21 cellular contexts compared by ENCODE assay signal in the genomic region with DNA sequence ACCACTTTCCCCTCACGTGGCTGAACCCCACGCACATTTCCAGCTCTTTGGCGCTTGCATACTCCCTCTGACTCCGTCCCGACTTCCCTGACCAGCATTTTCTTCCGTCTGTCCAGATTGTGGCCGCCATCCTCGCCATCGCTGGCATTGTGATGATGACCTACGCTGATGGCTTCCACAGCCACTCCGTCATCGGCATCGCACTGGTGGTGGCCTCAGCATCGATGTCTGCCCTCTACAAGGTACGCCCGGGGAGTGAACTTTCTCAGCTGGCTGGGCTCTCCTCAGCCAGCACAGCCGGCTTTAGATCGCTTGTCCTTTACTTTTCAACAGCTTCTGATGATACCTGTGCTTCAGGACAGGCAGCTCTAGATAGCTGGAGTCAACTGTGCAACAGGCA. TPM values are rescaled to one million over a fixed set of nuclear protein-coding genes. Genes with fewer than 3 reads are reported as not detected.
A peak's percentile ranks its signal among the peaks of the same experiment; 100 is the strongest.
DNase-seq lines count a peak whose midpoint lies in the region; ATAC-seq and TF ChIP-seq lines count a peak whose summit lies in the region.
"Had no signal": no experiment of that assay in that cellular context is flagged by ENCODE, and none has a peak within 500 bp of the region (broad histone marks: within the 10 kb centered on the region; RNA-seq: fewer than 3 reads in every experiment).

No MANE protein-coding gene starts in this region.

- no peak for TF ChIP-seq CTCF in esophagus squamous epithelium (IDR thresholded peaks at IDR 0.05)
- TF ChIP-seq CTCF in dorsolateral prefrontal cortex (IDR thresholded peaks at IDR 0.05 in 54 of 56, conservative IDR thresholded peaks at IDR 0.05 in 2 of 56; ENCODE audit: low read depth in 1 of 56, partially characterized antibody in 56 of 56): no peak

- H3K9me3 Mint-ChIP-seq in stimulated activated naive CD8-positive, alpha-beta T cell treated with anti-CD3 and anti-CD28 coated beads, Interleukin-15, Interleukin-2, amounts not matched to agents 100 ng/mL and 50 ng/mL, for 24 hours: peaks cover 3% of the 10 kb centered on the region
- H3K9me3 Mint-ChIP-seq in T-cell: no peaks in the 10 kb centered on the region
- peaks cover 0 to 7% of the 10 kb centered on the region in 2 donors for H3K9me3 Mint-ChIP-seq in effector memory CD8-positive, alpha-beta T cell
- H3K9me3 Mint-ChIP-seq in stimulated activated naive CD8-positive, alpha-beta T cell treated with anti-CD3 and anti-CD28 coated beads, Interleukin-15, amount 100 ng/mL, for 72 hours: peaks cover 0 to 7% of the 10 kb centered on the region in 2 donors

- no peak for DNase-seq in stimulated activated naive CD8-positive, alpha-beta T cell treated with anti-CD3 and anti-CD28 coated beads, Interleukin-15, Interleukin-2, amounts not matched to agents 100 U/mL and 50 U/mL, for 24 hours
- DNase-seq in T-cell (no peak), esophagus squamous epithelium (lab: John Stamatoyannopoulos, UW) (no peak), dorsolateral prefrontal cortex (no peak), NCI-H2107 (lab: John Stamatoyannopoulos, UW) (no peak)
- no peak for DNase-seq in effector memory CD8-positive, alpha-beta T cell
- no peak for DNase-seq in stimulated activated naive CD8-positive, alpha-beta T cell treated with anti-CD3 and anti-CD28 coated beads, Interleukin-15, amount 100 ng/mL, for 72 hours
- DNase-seq: DMS153, GF-D8, GM23248, HCEC 1CT, IMR-90, NCI-H1436, NCI-H2029 treated with DMSO at 0.1 percent for 48 hours, NCI-H2171 treated with DMSO at 0.1 percent for 48 hours, NCI-H446, Peyer's patch had no signal

- no peaks in the 10 kb centered on the region for H3K36me3 ChIP-seq in esophagus squamous epithelium
- H3K36me3 ChIP-seq: BLaER1 treated with 17β-estradiol and CSF1 and Interleukin-3, amounts not matched to agents 10 nM and 100 nM; Peyer's patch had no signal

- H3K27ac Mint-ChIP-seq in stimulated activated naive CD8-positive, alpha-beta T cell treated with anti-CD3 and anti-CD28 coated beads, Interleukin-15, Interleukin-2, amounts not matched to agents 100 ng/mL and 50 ng/mL, for 24 hours: peak overlapping the region; percentile 91
- peak overlapping the region; percentile 48 to 99 for H3K27ac Mint-ChIP-seq in T-cell
- peak overlapping the region; percentile 96 for H3K27ac Mint-ChIP-seq in effector memory CD8-positive, alpha-beta T cell
- H3K27ac Mint-ChIP-seq in stimulated activated naive CD8-positive, alpha-beta T cell treated with anti-CD3 and anti-CD28 coated beads, Interleukin-15, amount 100 ng/mL, for 72 hours: peak overlapping the region; percentile 47 to 86

- no peak overlapping the region for H3K27ac ChIP-seq in esophagus squamous epithelium
- H3K27ac ChIP-seq in dorsolateral prefrontal cortex: no peak overlapping the region
- H3K27ac ChIP-seq: BLaER1 treated with 17β-estradiol and CSF1 and Interleukin-3, amounts not matched to agents 10 nM and 100 nM; GM23248; HL-60 had no signal

- CTCF ChIA-PET in T-cell (lab: Charles Lee): no interaction called here

- intact Hi-C loops in esophagus squamous epithelium (cut with DNase I): no loop called here
- intact Hi-C loops in dorsolateral prefrontal cortex (cut with DNase I): loop anchor here in 1 of 2 donors (10.0 kb wide), 1 partner anchor 162 kb away; no protein-coding TSS in a partner anchor

- no peaks in the 10 kb centered on the region for H3K9me3 ChIP-seq in esophagus squamous epithelium
- H3K9me3 ChIP-seq: BLaER1 treated with 17β-estradiol and CSF1 and Interleukin-3, amounts not matched to agents 10 nM and 100 nM; Peyer's patch had no signal

- ATAC-seq in stimulated activated naive CD8-positive, alpha-beta T cell treated with anti-CD3 and anti-CD28 coated beads, Interleukin-15, Interleukin-2, amounts not matched to agents 100 U/mL and 50 U/mL, for 24 hours: no peak
- no peak for ATAC-seq in T-cell (replicated peaks in 1 of 4)
- ATAC-seq in effector memory CD8-positive, alpha-beta T cell (replicated peaks): no peak
- ATAC-seq in stimulated activated naive CD8-positive, alpha-beta T cell treated with anti-CD3 and anti-CD28 coated beads, Interleukin-15, amount 100 ng/mL, for 72 hours: no peak
- ATAC-seq: Right ventricle myocardium inferior had no signal

- H3K4me3 ChIP-seq in esophagus squamous epithelium (no peak overlapping the region), dorsolateral prefrontal cortex (no peak overlapping the region)
- H3K4me3 ChIP-seq: BLaER1 treated with 17β-estradiol and CSF1 and Interleukin-3, amounts not matched to agents 10 nM and 100 nM; GM23248; Peyer's patch had no signal

- peak overlapping the region; percentile 74 for H3K4me3 Mint-ChIP-seq in stimulated activated naive CD8-positive, alpha-beta T cell treated with anti-CD3 and anti-CD28 coated beads, Interleukin-15, Interleukin-2, amounts not matched to agents 100 ng/mL and 50 ng/mL, for 24 hours
- H3K4me3 Mint-ChIP-seq in T-cell: no peak overlapping the region
- peak overlapping the region in 1 of 2 donors; percentile 65 for H3K4me3 Mint-ChIP-seq in effector memory CD8-positive, alpha-beta T cell
- H3K4me3 Mint-ChIP-seq in stimulated activated naive CD8-positive, alpha-beta T cell treated with anti-CD3 and anti-CD28 coated beads, Interleukin-15, amount 100 ng/mL, for 72 hours: peak overlapping the region in 1 of 2 donors; percentile 50

- WGBS in esophagus squamous epithelium, 2 donors: 91 to 94% methylated on average over 17 to 18 of the region's 18 CpGs

- peaks cover 0 to 30% (median 0%) of the 10 kb centered on the region in 4 donors for H3K27me3 ChIP-seq in esophagus squamous epithelium
- no peaks in the 10 kb centered on the region for H3K27me3 ChIP-seq in dorsolateral prefrontal cortex
- H3K27me3 ChIP-seq: BLaER1 treated with 17β-estradiol and CSF1 and Interleukin-3, amounts not matched to agents 10 nM and 100 nM; Peyer's patch had no signal

- POLR2A ChIA-PET in T-cell (lab: Charles Lee): no interaction called here

- no peaks in the 10 kb centered on the region for H3K36me3 Mint-ChIP-seq in stimulated activated naive CD8-positive, alpha-beta T cell treated with anti-CD3 and anti-CD28 coated beads, Interleukin-15, Interleukin-2, amounts not matched to agents 100 ng/mL and 50 ng/mL, for 24 hours (ENCODE audit: low read depth)
- no peaks in the 10 kb centered on the region for H3K36me3 Mint-ChIP-seq in T-cell
- H3K36me3 Mint-ChIP-seq in effector memory CD8-positive, alpha-beta T cell (ENCODE audit: insufficient read depth): peaks cover 6% of the 10 kb centered on the region

- peaks cover 72% of the 10 kb centered on the region for H3K4me1 Mint-ChIP-seq in stimulated activated naive CD8-positive, alpha-beta T cell treated with anti-CD3 and anti-CD28 coated beads, Interleukin-15, Interleukin-2, amounts not matched to agents 100 ng/mL and 50 ng/mL, for 24 hours (ENCODE audit: low read depth)
- peaks cover 0 to 86% (median 16%) of the 10 kb centered on the region in 3 donors for H3K4me1 Mint-ChIP-seq in T-cell
- H3K4me1 Mint-ChIP-seq in effector memory CD8-positive, alpha-beta T cell (ENCODE audit: low read depth in 2 of 2): peaks cover 38 to 58% of the 10 kb centered on the region in 2 donors
- H3K4me1 Mint-ChIP-seq in stimulated activated naive CD8-positive, alpha-beta T cell treated with anti-CD3 and anti-CD28 coated beads, Interleukin-15, amount 100 ng/mL, for 72 hours: peaks cover 80% of the 10 kb centered on the region

- no peak for TF ChIP-seq POLR2A in esophagus squamous epithelium (IDR thresholded peaks at IDR 0.05)

- H3K4me1 ChIP-seq in esophagus squamous epithelium: peaks cover 0 to 19% (median 2%) of the 10 kb centered on the region in 3 donors
- H3K4me1 ChIP-seq: BLaER1 treated with 17β-estradiol and CSF1 and Interleukin-3, amounts not matched to agents 10 nM and 100 nM; Peyer's patch had no signal

- no peaks in the 10 kb centered on the region for H3K27me3 Mint-ChIP-seq in stimulated activated naive CD8-positive, alpha-beta T cell treated with anti-CD3 and anti-CD28 coated beads, Interleukin-15, Interleukin-2, amounts not matched to agents 100 ng/mL and 50 ng/mL, for 24 hours
- peaks cover 0 to 15% of the 10 kb centered on the region in 2 donors for H3K27me3 Mint-ChIP-seq in T-cell
- H3K27me3 Mint-ChIP-seq in effector memory CD8-positive, alpha-beta T cell: peaks cover 0 to 20% of the 10 kb centered on the region in 2 donors
- H3K27me3 Mint-ChIP-seq in stimulated activated naive CD8-positive, alpha-beta T cell treated with anti-CD3 and anti-CD28 coated beads, Interleukin-15, amount 100 ng/mL, for 72 hours: no peaks in the 10 kb centered on the region

RNA-seq across cellular contexts. Expression of a gene that starts 56.8 kb away (rescaled TPM):
- total RNA-seq in T-cell: 10 to 100 TPM in 4 of 5 donors, 1 to 10 TPM in 1; 9.7 to 28.2 (median 21.8) TPM
- 10 to 100 TPM; 17.1 to 33.5 (median 24.6) TPM for total RNA-seq in esophagus squamous epithelium
- total RNA-seq in dorsolateral prefrontal cortex: 10 to 100 TPM; 17.7 to 56.0 (median 37.2) TPM
